ENCODE assay signal across 11 cellular contexts in genomic region chr14:75539562-75540478, GRCh38. TPM values are rescaled to one million over a fixed set of nuclear protein-coding genes. Genes with fewer than 3 reads are reported as not detected.
A peak's percentile ranks its signal among the peaks of the same experiment; 100 is the strongest.
DNase-seq lines count a peak whose midpoint lies in the region; ATAC-seq, FAIRE-seq and TF ChIP-seq lines count a peak whose summit lies in the region.
"Had no signal": no experiment of that assay in that cellular context is flagged by ENCODE, and none has a peak within 500 bp of the region (broad histone marks: within the 10 kb centered on the region; RNA-seq: fewer than 3 reads in every experiment).

No MANE protein-coding gene starts in this region.

- H3K27me3 ChIP-seq in GM06990 (replicated peaks; ENCODE audit: control insufficient read depth, insufficient read depth, low read length) (no peaks in the 10 kb centered on the region), K562 (ENCODE audit: control insufficient read depth in 2 of 2, insufficient read depth in 2 of 2, low read length in 2 of 2) (no peaks in the 10 kb centered on the region), breast epithelium (no peaks in the 10 kb centered on the region)
- H3K27me3 ChIP-seq: upper lobe of right lung had no signal

- in situ Hi-C loops in K562 (cut with MboI): no loop called here

- peak; percentile 89 for FAIRE-seq in K562 (lab: Jason Lieb, UNC)

- H3K4me3 ChIP-seq in GM06990 (replicated peaks; ENCODE audit: low read depth, low read length) (peak overlapping the region; percentile 37), K562 (no peak overlapping the region), breast epithelium (no peak overlapping the region)
- H3K4me3 ChIP-seq: upper lobe of right lung had no signal

- CTCF ChIA-PET in K562 (lab: Yijun Ruan, JAX; ENCODE audit: low intra/inter-chr PET ratio): no interaction called here

- no peak for TF ChIP-seq RAD21 in K562 (CRISPR knock-in tag; conservative IDR thresholded peaks at IDR 0.05 in 1 of 2, IDR thresholded peaks at IDR 0.05 in 1 of 2)

- H3K36me3 ChIP-seq in GM06990 (ENCODE audit: control insufficient read depth, insufficient read depth, low read length) (peaks cover 6% of the 10 kb centered on the region; the same call in 1 of the 2 replicates), K562 (ENCODE audit: control insufficient read depth, insufficient read depth, low read length) (no peaks in the 10 kb centered on the region), breast epithelium (no peaks in the 10 kb centered on the region)
- H3K36me3 ChIP-seq: upper lobe of right lung had no signal

- intact Hi-C loops in K562 (cut with micrococcal nuclease) (no loop called here), breast epithelium (cut with DNase I; ENCODE audit: low total_unique reads) (no loop called here)

- TF ChIP-seq EP300 in K562 (IDR thresholded peaks at IDR 0.05; ENCODE audit: low read length): peak; percentile 84

- no peaks in the 10 kb centered on the region for H3K79me2 ChIP-seq in K562 (ENCODE audit: control insufficient read depth, insufficient read depth, low read length)

- POLR2A ChIA-PET in K562 (lab: Yijun Ruan, JAX): interaction anchor here (0.7 kb wide), 1 partner anchor 997 kb away, joined by 3 read pairs; no protein-coding TSS in a partner anchor

- no TSS peak for BruUV-seq in K562 (replicated peaks; lab: Mats Ljungman, UMichigan)

- H4K20me1 ChIP-seq in K562 (replicated peaks; ENCODE audit: control insufficient read depth, insufficient read depth, low read length): no peaks in the 10 kb centered on the region

- peak; percentile 76 for DNase-seq in GM06990 (ENCODE audit: extremely low read depth, insufficient read length)
- peak; percentile 54 to 79 (median 67) for DNase-seq in K562 (ENCODE audit: extremely low read depth in 1 of 4, low spot score in 3 of 4)
- DNase-seq in breast epithelium (ENCODE audit: low spot score in 2 of 2): no peak
- DNase-seq in NCI-H526 treated with DMSO at 0.1 percent for 48 hours (lab: John Stamatoyannopoulos, UW): no peak
- no peak for DNase-seq in D341Med (ENCODE audit: low spot score)
- DNase-seq in ureter (ENCODE audit: low spot score): no peak
- DNase-seq: foreskin fibroblast, KBM-7, upper lobe of right lung had no signal

- H2AFZ ChIP-seq in K562 (ENCODE audit: low read depth, low read length): peak overlapping the region; percentile 87

- no peaks in the 10 kb centered on the region for H3K9me3 ChIP-seq in K562 (replicated peaks; ENCODE audit: control insufficient read depth, insufficient read depth, low read depth, low read length)
- no peaks in the 10 kb centered on the region for H3K9me3 ChIP-seq in breast epithelium
- H3K9me3 ChIP-seq: upper lobe of right lung had no signal

- TF ChIP-seq POLR2A in K562 (conservative IDR thresholded peaks at IDR 0.05) (no peak), breast epithelium (IDR thresholded peaks at IDR 0.05) (no peak)

- peak overlapping the region; percentile 63; the same call in 1 of the 2 replicates for H3K4me2 ChIP-seq in K562 (ENCODE audit: insufficient read depth, low read length)

- 18% methylated on average over 16 of the region's 17 CpGs for WGBS in K562 (ENCODE audit: insufficient coverage, low coverage, missing lambda C conversion rate)

- H3K27ac ChIP-seq in K562 (ENCODE audit: extremely low read depth, low read depth, low read length): peak overlapping the region; percentile 49; the same call in 2 of the 3 replicates
- peak overlapping the region in 1 of 2 donors; percentile 65 for H3K27ac ChIP-seq in breast epithelium
- H3K27ac ChIP-seq: upper lobe of right lung had no signal

- peak overlapping the region; percentile 0 to 65; a peak in 2 of 4 replicates for H3K9ac ChIP-seq in K562 (ENCODE audit: insufficient read depth in 1 of 2, low read depth in 2 of 2, low read length in 2 of 2)

- no peak for TF ChIP-seq CTCF in GM06990 (IDR thresholded peaks at IDR 0.05; ENCODE audit: insufficient read depth, low read length, poor library complexity, severe bottlenecking)
- no peak for TF ChIP-seq CTCF in K562 (IDR thresholded peaks at IDR 0.05 in 2 of 3, conservative IDR thresholded peaks at IDR 0.05 in 1 of 3; ENCODE audit: insufficient read depth in 2 of 3, low read depth in 1 of 3, low read length in 3 of 3)
- no peak for TF ChIP-seq CTCF in breast epithelium (IDR thresholded peaks at IDR 0.05)

- H3K9me1 ChIP-seq in K562 (ENCODE audit: control insufficient read depth, insufficient read depth, low read length): no peaks in the 10 kb centered on the region

- H3K4me1 ChIP-seq in K562 (replicated peaks in 1 of 2; ENCODE audit: control insufficient read depth in 2 of 2, insufficient read depth in 2 of 2, low read length in 2 of 2) (peaks cover 11 to 22% of the 10 kb centered on the region in 2 experiments; a peak in 4 of 5 replicates), breast epithelium (no peaks in the 10 kb centered on the region)

- ATAC-seq in GM21390 (IDR thresholded peaks at IDR 0.05; ENCODE audit: unreplicated experiment) (peak; percentile 51), HG03565 (IDR thresholded peaks at IDR 0.05; ENCODE audit: unreplicated experiment) (peak; percentile 61), K562 (peak; percentile 73)
- ATAC-seq: upper lobe of right lung had no signal

TF ChIP-seq in K562, 482 proteins besides CTCF, POLR2A, EP300 and RAD21 (continues in another document):
- TF ChIP-seq TOE1 (IDR thresholded peaks at IDR 0.05; ENCODE audit: borderline replicate concordance) (no peak), TOE1 (CRISPR knock-in tag; IDR thresholded peaks at IDR 0.05; ENCODE audit: borderline replicate concordance, low read depth) (no peak), CAMTA2 (CRISPR knock-in tag; conservative IDR thresholded peaks at IDR 0.05) (no peak), BCL6 (CRISPR knock-in tag; IDR thresholded peaks at IDR 0.05) (no peak), NFIC (IDR thresholded peaks at IDR 0.05) (peak; percentile 82), RHOXF2B (CRISPR knock-in tag; conservative IDR thresholded peaks at IDR 0.05) (no peak), KHSRP (IDR thresholded peaks at IDR 0.05) (no peak), MBD2 (IDR thresholded peaks at IDR 0.05; ENCODE audit: borderline replicate concordance, low read depth) (peak; percentile 53; the same call in 1 of the 2 replicates), CBX3 (IDR thresholded peaks at IDR 0.05; ENCODE audit: borderline replicate concordance in 1 of 2, low read length in 2 of 2) (no peak), KLF16 (IDR thresholded peaks at IDR 0.05) (peak; percentile 76; the same call in 1 of the 2 replicates)

RNA-seq across cellular contexts. Expression of gene BATF, which starts 17.6 kb away (rescaled TPM):
- total RNA-seq in K562 (2011; cell fraction: chromatin; rRNA removed; ENCODE audit: low replicate concordance): not detected in 2 replicates
- total RNA-seq in K562 (2011; cell fraction: nucleolus; rRNA removed): 0.50 TPM in 1 of 2 replicates, not detected in the other
- not detected in 2 replicates for total RNA-seq in K562 (2011; cell fraction: nucleoplasm; rRNA removed)
- 1.0 and 3.4 TPM in 2 replicates for total RNA-seq in K562 (2014; rRNA removed)
- total RNA-seq in K562 (2014; rRNA removed; fragmentation: Illumina TruSeq; extraction: Trizol): 0.26 TPM in 1 of 2 replicates, not detected in the other
- 2.1 and 2.9 TPM in 2 replicates for total RNA-seq in K562 (2015; rRNA removed; fragmentation: Illumina TruSeq; extraction: Trizol)
- 0.31 and 0.49 TPM in 2 replicates for total RNA-seq in K562 (2021)
- polyA plus RNA-seq in K562 (2011; rRNA removed): 0.32 TPM in 1 of 2 replicates, not detected in the other
- 0.31 and 0.58 TPM in 2 replicates for polyA plus RNA-seq in K562 (2011; cell fraction: cytosol; rRNA removed)
- polyA plus RNA-seq in K562 (2011; cell fraction: nucleus; rRNA removed): not detected in 2 replicates
- 1.8 and 2.3 TPM in 2 replicates for polyA plus RNA-seq in K562 (2012)
- polyA plus RNA-seq in K562 (2014; fragmentation: Illumina TruSeq; extraction: Trizol): 0.55 and 1.1 TPM in 2 replicates
- polyA plus RNA-seq in K562 (2014; fragmentation: Nextera tagmentation; extraction: Ambion mirVana): under 1 TPM; 0.13 to 0.28 TPM
- polyA plus RNA-seq in K562 (2014; rRNA removed): 1.0 and 1.3 TPM in 2 replicates
- polyA minus RNA-seq in K562 (2011; rRNA and poly(A)+ RNA removed): not detected in 2 replicates
- not detected in 2 replicates for polyA minus RNA-seq in K562 (2011; cell fraction: cytosol; rRNA and poly(A)+ RNA removed)
- not detected in 2 replicates for polyA minus RNA-seq in K562 (2011; cell fraction: nucleus; rRNA and poly(A)+ RNA removed)
- 10 to 100 TPM; 15.7 to 43.6 (median 34.7) TPM for total RNA-seq in breast epithelium
- total RNA-seq in ureter: 19.4 TPM

RNA-seq across cellular contexts. Expression of gene FLVCR2, which starts 38.6 kb away (rescaled TPM):
- 0.09 TPM in 1 of 2 replicates, not detected in the other for total RNA-seq in K562 (2011; cell fraction: chromatin; rRNA removed; ENCODE audit: low replicate concordance)
- not detected in 2 replicates for total RNA-seq in K562 (2011; cell fraction: nucleolus; rRNA removed)
- not detected in 2 replicates for total RNA-seq in K562 (2011; cell fraction: nucleoplasm; rRNA removed)
- total RNA-seq in K562 (2014; rRNA removed) (not detected in 2 replicates), K562 (2014; rRNA removed; fragmentation: Illumina TruSeq; extraction: Trizol) (not detected in 2 replicates), K562 (2015; rRNA removed; fragmentation: Illumina TruSeq; extraction: Trizol) (0.11 TPM in 1 of 2 replicates, not detected in the other), K562 (2021) (1.5 and 3.2 TPM in 2 replicates), breast epithelium (10 to 100 TPM in 1 of 3 donors, 1 to 10 TPM in 2; 4.6 to 15.4 (median 9.1) TPM), ureter (6.9 TPM)
- polyA plus RNA-seq in K562 (2011; rRNA removed) (0.08 TPM in 1 of 2 replicates, not detected in the other), K562 (2014; fragmentation: Illumina TruSeq; extraction: Trizol) (not detected in 2 replicates), K562 (2014; fragmentation: Nextera tagmentation; extraction: Ambion mirVana) (not detected), K562 (2014; rRNA removed) (not detected in 2 replicates)
- polyA plus RNA-seq in K562 (2011; cell fraction: cytosol; rRNA removed): 0.15 TPM in 1 of 2 replicates, not detected in the other
- not detected in 2 replicates for polyA plus RNA-seq in K562 (2011; cell fraction: nucleus; rRNA removed)
- 0.11 and 0.13 TPM in 2 replicates for polyA plus RNA-seq in K562 (2012)
- not detected in 2 replicates for polyA minus RNA-seq in K562 (2011; rRNA and poly(A)+ RNA removed)
- polyA minus RNA-seq in K562 (2011; cell fraction: cytosol; rRNA and poly(A)+ RNA removed): not detected in 2 replicates
- 0.22 TPM in 1 of 2 replicates, not detected in the other for polyA minus RNA-seq in K562 (2011; cell fraction: nucleus; rRNA and poly(A)+ RNA removed)

Comparison
In these comparisons a context has a peak if more than half of its experiments do, and no peak if none do; other contexts are left out.
1. DNase-seq: peak in GM06990 (single experiment) and K562 (4 of 4); none in breast epithelium (0 of 2), NCI-H526 treated with DMSO at 0.1 percent for 48 hours (single experiment), D341Med (single experiment) and ureter (single experiment).
2. Peak in every context shown above with its lines, with median percentiles within 50 percentile points of each other: ATAC-seq.